In genomic region chr14:69260979-69261605, GRCh38 we compare ENCODE assay signal across 8 cellular contexts. TPM values are rescaled to one million over a fixed set of nuclear protein-coding genes. Genes with fewer than 3 reads are reported as not detected.
DNase-seq lines count a peak whose midpoint lies in the region; ATAC-seq and TF ChIP-seq lines count a peak whose summit lies in the region.

No MANE protein-coding gene starts in this region.

- no peak overlapping the region for H2AK5ac ChIP-seq in IMR-90 (ENCODE audit: low read depth, low read length)

- H3K9me3 ChIP-seq in IMR-90 (ENCODE audit: control insufficient read depth, insufficient read depth, low read length) (no peaks in the 10 kb centered on the region), psoas muscle (no peaks in the 10 kb centered on the region)

- H4K8ac ChIP-seq in IMR-90 (ENCODE audit: low read depth in 2 of 2, low read length in 2 of 2): no peak overlapping the region

- H3K56ac ChIP-seq in IMR-90 (ENCODE audit: extremely low read depth, insufficient read depth, low read length): no peak overlapping the region

- H3K79me1 ChIP-seq in IMR-90 (ENCODE audit: low read depth in 1 of 2, low read length in 2 of 2): no peaks in the 10 kb centered on the region

- H3K27ac ChIP-seq in IMR-90 (ENCODE audit: insufficient read depth, low read length): no peak overlapping the region
- H3K27ac ChIP-seq in psoas muscle: peak overlapping the region; percentile 36

- no peak overlapping the region for H2BK5ac ChIP-seq in IMR-90 (ENCODE audit: low read depth, low read length, poor library complexity, severe bottlenecking)

- no peak overlapping the region; the same call in 1 of the 2 replicates for H3K23ac ChIP-seq in IMR-90 (ENCODE audit: low read depth, low read length)

- no peak for TF ChIP-seq POLR2A in IMR-90 (IDR thresholded peaks at IDR 0.05; ENCODE audit: low read depth, low read length)

- no peak overlapping the region for H3K18ac ChIP-seq in IMR-90 (ENCODE audit: low read depth, low read length)

- H2BK15ac ChIP-seq in IMR-90 (ENCODE audit: low read depth, low read length): no peak overlapping the region

- no peak overlapping the region for H3K14ac ChIP-seq in IMR-90 (replicated peaks; ENCODE audit: low read depth, low read length)

- no peak overlapping the region for H3K4ac ChIP-seq in IMR-90 (ENCODE audit: low read depth, low read length)

- peak overlapping the region; percentile 48; the same call in 1 of the 2 replicates for H3K4me2 ChIP-seq in IMR-90 (ENCODE audit: low read depth, low read length)

- H4K5ac ChIP-seq in IMR-90 (ENCODE audit: low read depth, low read length): no peak overlapping the region

- H3K36me3 ChIP-seq in GM06990 (ENCODE audit: control insufficient read depth, insufficient read depth, low read length) (no peaks in the 10 kb centered on the region), IMR-90 (ENCODE audit: control insufficient read depth, insufficient read depth, low read length) (no peaks in the 10 kb centered on the region), psoas muscle (ENCODE audit: insufficient read depth in 1 of 2, low read depth in 1 of 2) (no peaks in the 10 kb centered on the region)

- H3K4me3 ChIP-seq in GM06990 (replicated peaks; ENCODE audit: low read depth, low read length) (peak overlapping the region; percentile 54), IMR-90 (ENCODE audit: insufficient read depth, low read depth, low read length) (peak overlapping the region; percentile 2; the same call in 1 of the 2 replicates), psoas muscle (peak overlapping the region; percentile 74)

- H2BK20ac ChIP-seq in IMR-90 (ENCODE audit: low read depth, low read length): no peak overlapping the region

- H3K27me3 ChIP-seq in GM06990 (replicated peaks; ENCODE audit: control insufficient read depth, insufficient read depth, low read length) (peaks cover 5% of the 10 kb centered on the region), IMR-90 (ENCODE audit: control insufficient read depth, insufficient read depth, low read length) (peaks cover 59% of the 10 kb centered on the region), psoas muscle (ENCODE audit: insufficient read depth in 3 of 3, low read length in 2 of 3) (peaks cover 0 to 70% (median 15%) of the 10 kb centered on the region in 3 donors)

- H2AFZ ChIP-seq in IMR-90 (replicated peaks; ENCODE audit: low read length, poor library complexity): peak overlapping the region; percentile 90

- TF ChIP-seq CTCF in GM06990 (IDR thresholded peaks at IDR 0.05; ENCODE audit: insufficient read depth, low read length, poor library complexity, severe bottlenecking) (peak; percentile 60), IMR-90 (conservative IDR thresholded peaks at IDR 0.05; ENCODE audit: low read depth, low read length) (peak; percentile 42), psoas muscle (IDR thresholded peaks at IDR 0.05) (peak; percentile 63)

- ATAC-seq in IMR-90 (ENCODE audit: low read depth) (no peak; the same call in 1 of the 2 replicates), psoas muscle (peak; percentile 59 to 71 (median 68)), HG03460 (IDR thresholded peaks at IDR 0.05; ENCODE audit: unreplicated experiment) (no peak)

- H4K20me1 ChIP-seq in IMR-90 (ENCODE audit: insufficient read depth, low read length): peaks cover 8% of the 10 kb centered on the region

- H2AK9ac ChIP-seq in IMR-90 (replicated peaks; ENCODE audit: low read depth, low read length, poor library complexity): no peak overlapping the region

- POLR2A ChIA-PET in IMR-90 (lab: Charles Lee; ENCODE audit: unreplicated experiment): no interaction called here

- peaks cover 10% of the 10 kb centered on the region; the same call in 1 of the 2 replicates for H3K9me1 ChIP-seq in IMR-90 (ENCODE audit: insufficient read depth, low read length)

- no peak overlapping the region for H4K91ac ChIP-seq in IMR-90 (ENCODE audit: insufficient read depth, low read depth, low read length)

- TF ChIP-seq RAD21 in IMR-90 (IDR thresholded peaks at IDR 0.05; ENCODE audit: low read length): peak; percentile 31

- CTCF ChIA-PET in IMR-90 (lab: Yijun Ruan, JAX): no interaction called here

- WGBS in IMR-90 (ENCODE audit: extremely low coverage in 2 of 2, insufficient read length in 1 of 2), 2 experiments: 9% methylated on average over 16 of the region's 55 CpGs; no CpG with 5 or more reads in 1 of the 2 experiments
- 1 to 3% (median 2%) methylated on average over 50 to 55 of the region's 55 CpGs for WGBS in psoas muscle, 3 donors

- H3K4me1 ChIP-seq in IMR-90 (ENCODE audit: control insufficient read depth, insufficient read depth, low read length): peaks cover 2% of the 10 kb centered on the region; the same call in 1 of the 2 replicates
- H3K4me1 ChIP-seq in psoas muscle: peaks cover 6% of the 10 kb centered on the region

- no peak overlapping the region for H3K9ac ChIP-seq in IMR-90 (ENCODE audit: low read depth, low read length)

- DNase-seq in GM06990 (ENCODE audit: extremely low read depth, insufficient read length) (peak; percentile 55), IMR-90 (no peak), head of caudate nucleus (peak in 25 of 42 donors; percentile 18 to 72 (median 39)), psoas muscle (peak; percentile 50 to 67), HT-29 (ENCODE audit: low spot score) (no peak), KG1 (lab: John Stamatoyannopoulos, UW) (no peak)
- peak; percentile 69 to 76 for DNase-seq in activated T-cell treated with anti-CD3 and anti-CD28 coated beads, Interleukin-2, amount 50 U/mL, for 48 hours

- H2BK120ac ChIP-seq in IMR-90 (ENCODE audit: low read depth, low read length): no peak overlapping the region

- intact Hi-C loops in IMR-90 (cut with micrococcal nuclease) (loop anchor here (5.0 kb wide), 1 partner anchor 86 kb away; no protein-coding TSS in a partner anchor), head of caudate nucleus (cut with DNase I) (no loop called here), psoas muscle (cut with DNase I) (loop anchor here in 1 of 2 donors (5.0 kb wide), 2 partner anchors 86 to 101 kb away; no protein-coding TSS in a partner anchor)

- BruUV-seq in IMR-90 (replicated peaks; lab: Mats Ljungman, UMichigan): no TSS peak

- dilution Hi-C loops in IMR-90 (cut with HindIII; ENCODE audit: low sequenced_read_pairs, unreplicated experiment): no loop called here

- in situ Hi-C loops in IMR-90 (cut with MboI; ENCODE audit: low sequenced_read_pairs): loop anchor here (25.0 kb wide), 1 partner anchor 476 kb away; no protein-coding TSS in a partner anchor

TF ChIP-seq in IMR-90, 13 proteins besides CTCF, POLR2A, EP300 and RAD21:
- no peak for TF ChIP-seq MXI1 (IDR thresholded peaks at IDR 0.05; ENCODE audit: borderline replicate concordance, low read depth, low read length)
- TF ChIP-seq SMC3 (IDR thresholded peaks at IDR 0.05; ENCODE audit: low read depth, low read length): no peak
- no peak for TF ChIP-seq CHD1 (IDR thresholded peaks at IDR 0.05; ENCODE audit: low read depth, low read length)
- TF ChIP-seq FOS (IDR thresholded peaks at IDR 0.05; ENCODE audit: low read depth, low read length): no peak
- no peak for TF ChIP-seq MAZ (IDR thresholded peaks at IDR 0.05; ENCODE audit: borderline replicate concordance, low read depth, low read length)
- TF ChIP-seq MAFK (IDR thresholded peaks at IDR 0.05; ENCODE audit: low read depth, low read length): no peak
- TF ChIP-seq BHLHE40 (IDR thresholded peaks at IDR 0.05; ENCODE audit: low read depth, low read length): no peak

RNA-seq across cellular contexts. Expression of gene GALNT16, which starts 1.1 kb away (rescaled TPM):
- total RNA-seq in IMR-90 (2012; rRNA removed) (0.28 and 0.36 TPM in 2 replicates), psoas muscle (1 to 10 TPM; 1.7 to 2.6 (median 2.4) TPM)
- polyA plus RNA-seq in IMR-90 (2012; rRNA removed) (0.89 and 1.5 TPM in 2 replicates), psoas muscle (1 to 10 TPM in 1 of 3 donors, under 1 TPM in 2; 0.83 to 1.4 (median 0.95) TPM)
- 1.5 and 1.7 TPM in 2 replicates for polyA plus RNA-seq in IMR-90 (2012; cell fraction: cytosol; rRNA removed)
- polyA plus RNA-seq in IMR-90 (2012; cell fraction: nucleus; rRNA removed; ENCODE audit: low replicate concordance): 1.6 and 1.7 TPM in 2 replicates
- total RNA-seq in HT-29 (2014; rRNA removed; shearing (Covaris generic)): not detected in 2 replicates

Comparison
In these comparisons a context has a peak if more than half of its experiments do, and no peak if none do; other contexts are left out.
1. DNase-seq: peak in GM06990 (single experiment), activated T-cell treated with anti-CD3 and anti-CD28 coated beads, Interleukin-2, amount 50 U/mL, for 48 hours (2 of 2), head of caudate nucleus (25 of 42) and psoas muscle (2 of 2); none in IMR-90 (single experiment), HT-29 (single experiment) and KG1 (single experiment).
2. H3K4me3 ChIP-seq: peak in every context shown above with its lines; median percentile 74 in psoas muscle; 54 in GM06990; 2 in IMR-90.
3. ATAC-seq: peak in psoas muscle (4 of 4); none in IMR-90 (single experiment) and HG03460 (single experiment).
4. Peak in every context shown above with its lines, with median percentiles within 50 percentile points of each other: CTCF ChIP-seq.